Comparison of ENCODE assay signal across 8 cellular contexts in genomic region chr9:121169094-121169601, GRCh38. TPM values are rescaled to one million over a fixed set of nuclear protein-coding genes. Genes with fewer than 3 reads are reported as not detected.
DNase-seq lines count a peak whose midpoint lies in the region; ATAC-seq, FAIRE-seq and TF ChIP-seq lines count a peak whose summit lies in the region.

No MANE protein-coding gene starts in this region.

- peaks cover 84% of the 10 kb centered on the region for H3K36me3 ChIP-seq in Loucy (ENCODE audit: insufficient read depth, low read length)
- peaks cover 13% of the 10 kb centered on the region for H3K36me3 ChIP-seq in bronchial epithelial cell (ENCODE audit: control insufficient read depth, insufficient read depth, low read length)
- H3K36me3 ChIP-seq in naive thymus-derived CD4-positive, alpha-beta T cell (ENCODE audit: control insufficient read depth in 2 of 3, insufficient read depth in 3 of 3, low read length in 3 of 3): peaks cover 16 to 93% (median 40%) of the 10 kb centered on the region in 3 experiments

- no peak overlapping the region for H3K9ac ChIP-seq in Loucy (ENCODE audit: low read depth, low read length, poor library complexity, severe bottlenecking)

- intact Hi-C loops in naive thymus-derived CD4-positive, alpha-beta T cell (cut with micrococcal nuclease): loop anchor here (1.0 to 5.0 kb wide), 4 partner anchors 33 to 62 kb away; partner anchors contain the start of gene RAB14 (in 1 of the 2)

- H3F3A ChIP-seq in Loucy (ENCODE audit: low read depth): peaks cover 15% of the 10 kb centered on the region

- no peak overlapping the region for H2AFZ ChIP-seq in Loucy (ENCODE audit: low read length)

- no peak for FAIRE-seq in bronchial epithelial cell (lab: Jason Lieb, UNC)

- no peaks in the 10 kb centered on the region for H3K9me2 ChIP-seq in Loucy (replicated peaks; ENCODE audit: low read depth, low read length)

- H3K9me3 ChIP-seq in Loucy (ENCODE audit: insufficient read depth, low read depth, low read length): no peaks in the 10 kb centered on the region
- no peaks in the 10 kb centered on the region for H3K9me3 ChIP-seq in naive thymus-derived CD4-positive, alpha-beta T cell (ENCODE audit: control insufficient read depth in 2 of 3, low read length in 3 of 3)

- peaks cover 10 to 29% (median 25%) of the 10 kb centered on the region in 7 donors for H3K4me1 Mint-ChIP-seq in naive thymus-derived CD4-positive, alpha-beta T cell

- H3K27ac ChIP-seq in naive thymus-derived CD4-positive, alpha-beta T cell (ENCODE audit: low read depth, low read length): peak overlapping the region; percentile 67

- H3K27ac Mint-ChIP-seq in naive thymus-derived CD4-positive, alpha-beta T cell: peak overlapping the region; percentile 38 to 94 (median 84)

- TF ChIP-seq CTCF in Loucy (conservative IDR thresholded peaks at IDR 0.05; ENCODE audit: low read length) (peak; percentile 73), bronchial epithelial cell (IDR thresholded peaks at IDR 0.05; ENCODE audit: insufficient read depth, low read length, severe bottlenecking) (peak; percentile 44)

- no peaks in the 10 kb centered on the region for H3K79me2 ChIP-seq in Loucy (ENCODE audit: insufficient read depth, low read length)

- peak; percentile 85 for ATAC-seq in naive thymus-derived CD4-positive, alpha-beta T cell
- ATAC-seq in HG03520 (IDR thresholded peaks at IDR 0.05; ENCODE audit: unreplicated experiment): no peak
- no peak for ATAC-seq in GM19324 (IDR thresholded peaks at IDR 0.05; ENCODE audit: low FRiP score, unreplicated experiment)
- ATAC-seq in GM18870 (IDR thresholded peaks at IDR 0.05; ENCODE audit: unreplicated experiment): no peak

- POLR2A ChIA-PET in naive thymus-derived CD4-positive, alpha-beta T cell (lab: Charles Lee): interaction anchor here (0.8 to 2.6 kb wide), 6 partner anchors 10 to 47 kb away, joined by 3 to 10 read pairs (median 6); partner anchors contain the start of gene RAB14

- peak overlapping the region in 7 of 10 donors; percentile 21 to 70 (median 53) for H3K4me3 Mint-ChIP-seq in naive thymus-derived CD4-positive, alpha-beta T cell

- peak overlapping the region; percentile 30 for H3K4me2 ChIP-seq in Loucy (ENCODE audit: low read depth, low read length, poor library complexity, severe bottlenecking)

- H3K4me3 ChIP-seq in Loucy (ENCODE audit: low read length, poor library complexity, severe bottlenecking) (no peak overlapping the region), bronchial epithelial cell (ENCODE audit: low read depth, low read length) (no peak overlapping the region)
- no peak overlapping the region for H3K4me3 ChIP-seq in naive thymus-derived CD4-positive, alpha-beta T cell (ENCODE audit: low read length)

- H3K27me3 ChIP-seq in Loucy (ENCODE audit: insufficient read depth, low read length, poor library complexity, severe bottlenecking) (no peaks in the 10 kb centered on the region), bronchial epithelial cell (ENCODE audit: control insufficient read depth, insufficient read depth, low read length) (no peaks in the 10 kb centered on the region)
- no peaks in the 10 kb centered on the region for H3K27me3 ChIP-seq in naive thymus-derived CD4-positive, alpha-beta T cell (ENCODE audit: control insufficient read depth in 2 of 2, insufficient read depth in 2 of 2, low read length in 2 of 2)

- DNase-seq in D341Med (ENCODE audit: low spot score): peak; percentile 47
- DNase-seq in bronchial epithelial cell (ENCODE audit: low read depth): no peak
- peak in 7 of 9 donors; percentile 20 to 46 (median 41) for DNase-seq in naive thymus-derived CD4-positive, alpha-beta T cell
- DNase-seq in NCI-H2196 treated with DMSO at 0.1 percent for 48 hours (lab: John Stamatoyannopoulos, UW; ENCODE audit: unreplicated experiment): no peak

- CTCF ChIA-PET in naive thymus-derived CD4-positive, alpha-beta T cell (lab: Charles Lee): interaction anchor here (0.5 to 2.6 kb wide), 10 partner anchors 9 to 390 kb away, joined by 3 to 11 read pairs (median 4); partner anchors contain the start of gene RAB14

- no peaks in the 10 kb centered on the region for H4K20me1 ChIP-seq in Loucy (ENCODE audit: insufficient read depth, low read length, poor library complexity, severe bottlenecking)

- no peaks in the 10 kb centered on the region for H3K9me3 Mint-ChIP-seq in naive thymus-derived CD4-positive, alpha-beta T cell

- H3K36me3 Mint-ChIP-seq in naive thymus-derived CD4-positive, alpha-beta T cell: peaks cover 4 to 69% (median 44%) of the 10 kb centered on the region in 5 donors

- H3K4me1 ChIP-seq in Loucy (ENCODE audit: insufficient read depth, low read length, poor library complexity, severe bottlenecking): peaks cover 18% of the 10 kb centered on the region
- H3K4me1 ChIP-seq in naive thymus-derived CD4-positive, alpha-beta T cell (ENCODE audit: control insufficient read depth in 2 of 2, insufficient read depth in 2 of 2, low read length in 2 of 2): peaks cover 0 to 23% of the 10 kb centered on the region in 2 donors

- H3K27me3 Mint-ChIP-seq in naive thymus-derived CD4-positive, alpha-beta T cell: no peaks in the 10 kb centered on the region

RNA-seq across cellular contexts. Expression of gene RAB14, which starts 32.5 kb away (rescaled TPM):
- total RNA-seq in bronchial epithelial cell: 28.4 and 41.1 TPM in 2 replicates
- 10 to 100 TPM; 43.9 to 66.5 (median 60.7) TPM for total RNA-seq in naive thymus-derived CD4-positive, alpha-beta T cell
- 10 to 100 TPM; 30.5 to 38.7 TPM for polyA plus RNA-seq in naive thymus-derived CD4-positive, alpha-beta T cell

Comparison
In these comparisons a context has a peak if more than half of its experiments do, and no peak if none do; other contexts are left out.
1. DNase-seq: peak in D341Med (single experiment) and naive thymus-derived CD4-positive, alpha-beta T cell (7 of 9); none in bronchial epithelial cell (single experiment) and NCI-H2196 treated with DMSO at 0.1 percent for 48 hours (single experiment).